Comparison of ENCODE assay signal across 7 cellular contexts in genomic region chr17:20380625-20381024, GRCh38.
A peak's percentile ranks its signal among the peaks of the same experiment; 100 is the strongest.
DNase-seq lines count a peak whose midpoint lies in the region; TF ChIP-seq lines count a peak whose summit lies in the region.
"Not testable (repeated sequence)": the region's sequence is repeated elsewhere in the genome, so short reads cannot be mapped to it uniquely, and the experiment has no call there.

No MANE protein-coding gene starts in this region.

- DNase-seq in GM04503 (ENCODE audit: low read depth) (peak; percentile 26), LHCN-M2 (ENCODE audit: low read depth) (peak; percentile 57), amniotic epithelial cell (ENCODE audit: low read depth) (peak; percentile 62), cardiac fibroblast (ENCODE audit: low read depth in 2 of 2) (peak; percentile 29 to 62), fibroblast of peridontal ligament (ENCODE audit: extremely low read depth) (peak; percentile 39)
- not testable (repeated sequence) for DNase-seq in mesothelial cell of epicardium (ENCODE audit: low spot score in 2 of 2, unreplicated experiment in 2 of 2)

- H3K4me1 ChIP-seq in skeletal muscle satellite cell (ENCODE audit: control insufficient read depth, insufficient read depth, low read length): not testable (repeated sequence)

- H3K9me3 Mint-ChIP-seq in mesothelial cell of epicardium: not testable (repeated sequence)

- not testable (repeated sequence) for H3K4me3 ChIP-seq in cardiac fibroblast (replicated peaks in 1 of 2; ENCODE audit: low read depth in 2 of 2, low read length in 2 of 2); skeletal muscle satellite cell (ENCODE audit: low read length)

- not testable (repeated sequence) for H3K27me3 ChIP-seq in skeletal muscle satellite cell (ENCODE audit: control insufficient read depth, insufficient read depth, low read length)

- H3K27ac Mint-ChIP-seq in mesothelial cell of epicardium: peak overlapping the region; percentile 39

- TF ChIP-seq CTCF in cardiac fibroblast (IDR thresholded peaks at IDR 0.05; ENCODE audit: low read depth, low read length); mesothelial cell of epicardium (IDR thresholded peaks at IDR 0.05; ENCODE audit: unreplicated experiment): not testable (repeated sequence)

- H3K4me3 Mint-ChIP-seq in mesothelial cell of epicardium: not testable (repeated sequence)

- not testable (repeated sequence) for H3K4me1 Mint-ChIP-seq in mesothelial cell of epicardium

- H3K36me3 Mint-ChIP-seq in mesothelial cell of epicardium: not testable (repeated sequence)

- not testable (repeated sequence) for H3K36me3 ChIP-seq in skeletal muscle satellite cell (ENCODE audit: insufficient read depth, low read length)

- H3K4me2 ChIP-seq in skeletal muscle satellite cell (ENCODE audit: low read length): not testable (repeated sequence)

- peak overlapping the region; percentile 50 for H3K9ac ChIP-seq in skeletal muscle satellite cell (ENCODE audit: low read depth, low read length)

- H3K9me3 ChIP-seq in skeletal muscle satellite cell (replicated peaks; ENCODE audit: low read length): not testable (repeated sequence)

- H3K27me3 Mint-ChIP-seq in mesothelial cell of epicardium (ENCODE audit: low read depth): not testable (repeated sequence)
